In genomic region chr14:74888164-74889158, GRCh38 we compare ENCODE assay signal across 11 cellular contexts. TPM values are rescaled to one million over a fixed set of nuclear protein-coding genes. Genes with fewer than 3 reads are reported as not detected.
DNase-seq lines count a peak whose midpoint lies in the region; ATAC-seq and TF ChIP-seq lines count a peak whose summit lies in the region.
"Had no signal": no experiment of that assay in that cellular context is flagged by ENCODE, and none has a peak within 500 bp of the region (broad histone marks: within the 10 kb centered on the region; RNA-seq: fewer than 3 reads in every experiment).

No MANE protein-coding gene starts in this region.

- peaks cover 37% of the 10 kb centered on the region for H3K4me1 Mint-ChIP-seq in activated CD4-positive, alpha-beta memory T cell treated with anti-CD3 and anti-CD28 coated beads for 36 hours (ENCODE audit: low read depth)

- POLR2A ChIA-PET in activated CD4-positive, alpha-beta memory T cell treated with anti-CD3 and anti-CD28 coated beads for 36 hours (lab: Charles Lee), result no interaction called here

- CTCF ChIA-PET in activated CD4-positive, alpha-beta memory T cell treated with anti-CD3 and anti-CD28 coated beads for 36 hours (lab: Charles Lee), result interaction anchor here (1.5 to 1.6 kb wide), 2 partner anchors 17 to 28 kb away, joined by 6 to 9 read pairs; no protein-coding TSS in a partner anchor

- H3K27me3 Mint-ChIP-seq in activated CD4-positive, alpha-beta memory T cell treated with anti-CD3 and anti-CD28 coated beads for 36 hours, result no peaks in the 10 kb centered on the region

- intact Hi-C loops in right cardiac atrium (cut with DNase I) (no loop called here), Right ventricle myocardium superior (cut with DNase I) (no loop called here), transverse colon (cut with DNase I; ENCODE audit: low total_unique reads) (no loop called here)
- intact Hi-C loops in activated CD4-positive, alpha-beta memory T cell treated with anti-CD3 and anti-CD28 coated beads for 36 hours (cut with micrococcal nuclease), result loop anchor here (10.0 kb wide), 1 partner anchor 116 kb away; the partner anchor contains the start of gene EIF2B2

- TF ChIP-seq CTCF in foreskin keratinocyte (conservative IDR thresholded peaks at IDR 0.05), result no peak
- no peak for TF ChIP-seq CTCF in transverse colon (IDR thresholded peaks at IDR 0.05)

- H3K4me3 ChIP-seq in right cardiac atrium (ENCODE audit: low read length) (no peak overlapping the region), transverse colon (no peak overlapping the region)

- H3K27ac ChIP-seq in right cardiac atrium (ENCODE audit: low read length) (peak overlapping the region; percentile 9), foreskin keratinocyte (no peak overlapping the region), transverse colon (peak overlapping the region; percentile 0 to 50 (median 26))
- H3K27ac ChIP-seq: parathyroid adenoma had no signal

- no peak for TF ChIP-seq POLR2A in transverse colon (IDR thresholded peaks at IDR 0.05)

- H3K27me3 ChIP-seq in right cardiac atrium (ENCODE audit: control insufficient read depth, insufficient read depth) (no peaks in the 10 kb centered on the region), foreskin keratinocyte (no peaks in the 10 kb centered on the region), transverse colon (no peaks in the 10 kb centered on the region)

- no peak overlapping the region for H3K4me3 Mint-ChIP-seq in activated CD4-positive, alpha-beta memory T cell treated with anti-CD3 and anti-CD28 coated beads for 36 hours

- no peak for ATAC-seq in right cardiac atrium
- ATAC-seq in Right ventricle myocardium superior (ENCODE audit: poor library complexity), result no peak
- ATAC-seq in foreskin keratinocyte, result peak; percentile 53
- no peak for ATAC-seq in HG02642 (IDR thresholded peaks at IDR 0.05; ENCODE audit: poor library complexity, unreplicated experiment)

- H3K4me1 ChIP-seq in right cardiac atrium (ENCODE audit: control insufficient read depth, insufficient read depth, low read length) (peaks cover 16% of the 10 kb centered on the region), foreskin keratinocyte (peaks cover 20% of the 10 kb centered on the region), transverse colon (peaks cover 16 to 65% (median 43%) of the 10 kb centered on the region in 4 donors)

- 63% methylated on average over 12 of the region's 12 CpGs for WGBS in right cardiac atrium
- WGBS in transverse colon (ENCODE audit: low coverage in 1 of 2), 2 donors, result 54 to 56% methylated on average over 10 to 12 of the region's 12 CpGs

- no peaks in the 10 kb centered on the region for H3K9me3 ChIP-seq in right cardiac atrium (ENCODE audit: control insufficient read depth, low read length)
- H3K9me3 ChIP-seq in transverse colon, result no peaks in the 10 kb centered on the region

- peak overlapping the region; percentile 60 for H3K27ac Mint-ChIP-seq in activated CD4-positive, alpha-beta memory T cell treated with anti-CD3 and anti-CD28 coated beads for 36 hours

- H3K36me3 ChIP-seq in transverse colon, result peaks cover 0 to 53% (median 17%) of the 10 kb centered on the region in 4 donors

- no peaks in the 10 kb centered on the region for H3K9me3 Mint-ChIP-seq in activated CD4-positive, alpha-beta memory T cell treated with anti-CD3 and anti-CD28 coated beads for 36 hours

- no peak for TF ChIP-seq EP300 in transverse colon (IDR thresholded peaks at IDR 0.05; ENCODE audit: low read depth)

- H3K36me3 Mint-ChIP-seq in activated CD4-positive, alpha-beta memory T cell treated with anti-CD3 and anti-CD28 coated beads for 36 hours, result peaks cover 47% of the 10 kb centered on the region

- DNase-seq in right cardiac atrium (no peak), Right ventricle myocardium superior (no peak), foreskin keratinocyte (peak in 1 of 2 donors; percentile 57), transverse colon (no peak), dedifferentiated amniotic fluid mesenchymal stem cell (ENCODE audit: extremely low spot score) (no peak)
- DNase-seq in activated CD4-positive, alpha-beta memory T cell treated with anti-CD3 and anti-CD28 coated beads for 36 hours, result no peak
- no peak for DNase-seq in activated CD4-positive, alpha-beta T cell treated with anti-CD3 and anti-CD28 coated beads for 4 hours
- DNase-seq: effector CD8-positive, alpha-beta T cell; NCI-H510A treated with DMSO at 0.1 percent for 48 hours had no signal

- in situ Hi-C loops in transverse colon (cut with MboI; ENCODE audit: low pct_ligation_motif_present in 1 of 4, low pct_unique_long_range_greater_than_20kb in 1 of 4, low sequenced_read_pairs in 3 of 4), result no loop called here

RNA-seq across cellular contexts. Expression of gene DLST, which starts 6.7 kb away (rescaled TPM):
- total RNA-seq in right cardiac atrium (100 to 1,000 TPM; 121 to 148 (median 144) TPM), Right ventricle myocardium superior (205 TPM), foreskin keratinocyte (83.2 and 84.3 TPM in 2 replicates), transverse colon (100 to 1,000 TPM in 3 of 4 donors, 10 to 100 TPM in 1; 65.1 to 135 (median 103) TPM)
- polyA plus RNA-seq in right cardiac atrium (87.6 TPM), foreskin keratinocyte (64.2 and 66.8 TPM in 2 replicates)
- total RNA-seq in activated CD4-positive, alpha-beta memory T cell treated with anti-CD3 and anti-CD28 coated beads for 36 hours, result 100 to 1,000 TPM; 132 to 137 TPM

RNA-seq across cellular contexts. Expression of gene PROX2, which starts 12.5 kb away (rescaled TPM):
- total RNA-seq in right cardiac atrium (not detected), Right ventricle myocardium superior (not detected), foreskin keratinocyte (not detected in 2 replicates), transverse colon (under 1 TPM in 1 of 4 donors, not detected in 3; 0.79 TPM)
- polyA plus RNA-seq in right cardiac atrium (not detected), foreskin keratinocyte (not detected in 2 replicates)
- total RNA-seq in activated CD4-positive, alpha-beta memory T cell treated with anti-CD3 and anti-CD28 coated beads for 36 hours, result under 1 TPM; 0.19 to 0.33 TPM

RNA-seq across cellular contexts. Expression of gene RPS6KL1, which starts 34.6 kb away (rescaled TPM):
- total RNA-seq in right cardiac atrium, result 10 to 100 TPM; 13.9 to 20.7 (median 17.3) TPM
- polyA plus RNA-seq in right cardiac atrium, result 10.5 TPM
- total RNA-seq in Right ventricle myocardium superior, result 16.8 TPM
- total RNA-seq in activated CD4-positive, alpha-beta memory T cell treated with anti-CD3 and anti-CD28 coated beads for 36 hours, result 1 to 10 TPM; 4.2 to 4.9 TPM
- 2.8 and 3.1 TPM in 2 replicates for total RNA-seq in foreskin keratinocyte
- 1.5 and 2.1 TPM in 2 replicates for polyA plus RNA-seq in foreskin keratinocyte
- 10 to 100 TPM in 1 of 4 donors, 1 to 10 TPM in 2, not detected in 1; 6.4 to 54.1 (median 9.3) TPM for total RNA-seq in transverse colon
